In genomic region chr5:171845857-171846785, GRCh38 we compare ENCODE assay signal across 11 cellular contexts.
DNase-seq lines count a peak whose midpoint lies in the region; ATAC-seq and TF ChIP-seq lines count a peak whose summit lies in the region.
"Had no signal": no experiment of that assay in that cellular context is flagged by ENCODE, and none has a peak within 500 bp of the region (broad histone marks: within the 10 kb centered on the region; RNA-seq: fewer than 3 reads in every experiment).

No MANE protein-coding gene starts in this region.

- intact Hi-C loops in IMR-90 (cut with micrococcal nuclease), result loop anchor here (1.0 to 5.0 kb wide), 3 partner anchors 37 to 428 kb away; no protein-coding TSS in a partner anchor
- intact Hi-C loops in posterior vena cava (cut with DNase I), result loop anchor here in 1 of 2 donors (10.0 kb wide), 1 partner anchor 221 kb away; no protein-coding TSS in a partner anchor
- intact Hi-C loops in dorsolateral prefrontal cortex (cut with DNase I), result no loop called here

- no peak overlapping the region for H2BK15ac ChIP-seq in IMR-90 (ENCODE audit: low read depth, low read length)

- WGBS in IMR-90 (ENCODE audit: extremely low coverage in 2 of 2, insufficient read length in 1 of 2), 2 experiments, result 69% methylated on average over 3 of the region's 14 CpGs; no CpG with 5 or more reads in 1 of the 2 experiments
- WGBS in gastroesophageal sphincter (ENCODE audit: low coverage in 1 of 2), 2 donors, result 50 to 95% methylated on average over 1 to 4 of the region's 14 CpGs

- peaks cover 7% of the 10 kb centered on the region for H3K36me3 Mint-ChIP-seq in T-helper 17 cell (ENCODE audit: low read depth)

- no peak overlapping the region for H2BK20ac ChIP-seq in IMR-90 (ENCODE audit: low read depth, low read length)

- in situ Hi-C loops in IMR-90 (cut with MboI; ENCODE audit: low sequenced_read_pairs), result no loop called here

- 0 out of 2 replicates have a peak, but pooled peaks cover 2% of the 10 kb centered on the region for H3K9me1 ChIP-seq in IMR-90 (ENCODE audit: insufficient read depth, low read length)

- H3K4me1 Mint-ChIP-seq in T-helper 17 cell, result peaks cover 2% of the 10 kb centered on the region

- no peak overlapping the region for H2BK5ac ChIP-seq in IMR-90 (ENCODE audit: low read depth, low read length, poor library complexity, severe bottlenecking)

- CTCF ChIA-PET in IMR-90 (lab: Yijun Ruan, JAX), result interaction anchor here (2.4 kb wide), 1 partner anchor 427 kb away, joined by 11 read pairs; the partner anchor contains the start of gene FGF18

- H3K14ac ChIP-seq in IMR-90 (replicated peaks; ENCODE audit: low read depth, low read length), result no peak overlapping the region

- H3K4me3 Mint-ChIP-seq in T-helper 17 cell, result no peak overlapping the region
- H3K4me3 Mint-ChIP-seq: naive B cell had no signal

- peak overlapping the region; percentile 41 for H3K27ac Mint-ChIP-seq in T-helper 17 cell

- H2AK9ac ChIP-seq in IMR-90 (replicated peaks; ENCODE audit: low read depth, low read length, poor library complexity), result no peak overlapping the region

- H3K9ac ChIP-seq in IMR-90 (ENCODE audit: low read depth, low read length), result no peak overlapping the region
- H3K9ac ChIP-seq: KMS-11 had no signal

- DNase-seq in IMR-90 (peak; percentile 41), T-helper 17 cell (no peak), posterior vena cava (ENCODE audit: low spot score) (peak; percentile 87), dorsolateral prefrontal cortex (no peak)
- no peak for DNase-seq in stimulated activated naive CD8-positive, alpha-beta T cell treated with anti-CD3 and anti-CD28 coated beads, Interleukin-15, Interleukin-2, amounts not matched to agents 100 U/mL and 50 U/mL, for 24 hours
- DNase-seq: activated CD4-positive, alpha-beta T cell treated with anti-CD3 and anti-CD28 coated beads, Interleukin-2, amount 50 U/mL, for 4 hours; naive B cell; testis had no signal

- H3K56ac ChIP-seq in IMR-90 (ENCODE audit: extremely low read depth, insufficient read depth, low read length), result no peak overlapping the region

- H3K4me2 ChIP-seq in IMR-90 (ENCODE audit: low read depth, low read length), result no peak overlapping the region
- H3K4me2 ChIP-seq: KMS-11 had no signal

- H3K9me3 ChIP-seq in IMR-90 (ENCODE audit: control insufficient read depth, insufficient read depth, low read length), result no peaks in the 10 kb centered on the region
- no peaks in the 10 kb centered on the region for H3K9me3 ChIP-seq in T-helper 17 cell (ENCODE audit: control insufficient read depth, low read length, poor library complexity, severe bottlenecking)
- no peaks in the 10 kb centered on the region for H3K9me3 ChIP-seq in gastroesophageal sphincter
- H3K9me3 ChIP-seq: testis had no signal

- H3K4ac ChIP-seq in IMR-90 (ENCODE audit: low read depth, low read length), result no peak overlapping the region

- H3K4me1 ChIP-seq in IMR-90 (ENCODE audit: control insufficient read depth, insufficient read depth, low read length) (no peaks in the 10 kb centered on the region), gastroesophageal sphincter (no peaks in the 10 kb centered on the region)
- H3K4me1 ChIP-seq: testis had no signal

- no peaks in the 10 kb centered on the region for H3K27me3 Mint-ChIP-seq in T-helper 17 cell
- H3K27me3 Mint-ChIP-seq: naive B cell had no signal

- H4K20me1 ChIP-seq in IMR-90 (ENCODE audit: insufficient read depth, low read length), result no peaks in the 10 kb centered on the region

- H4K8ac ChIP-seq in IMR-90 (ENCODE audit: low read depth in 2 of 2, low read length in 2 of 2), result no peak overlapping the region

- no peak overlapping the region for H3K23ac ChIP-seq in IMR-90 (ENCODE audit: low read depth, low read length)

- TF ChIP-seq EP300 in gastroesophageal sphincter (IDR thresholded peaks at IDR 0.05), result no peak

- H2AK5ac ChIP-seq in IMR-90 (ENCODE audit: low read depth, low read length), result no peak overlapping the region

- no peak overlapping the region for H3K4me3 ChIP-seq in IMR-90 (ENCODE audit: insufficient read depth, low read depth, low read length)
- H3K4me3 ChIP-seq in gastroesophageal sphincter, result no peak overlapping the region
- no peak overlapping the region for H3K4me3 ChIP-seq in dorsolateral prefrontal cortex
- H3K4me3 ChIP-seq: testis had no signal

- TF ChIP-seq POLR2A in IMR-90 (IDR thresholded peaks at IDR 0.05; ENCODE audit: low read depth, low read length) (no peak), gastroesophageal sphincter (IDR thresholded peaks at IDR 0.05) (no peak)

- H3K27me3 ChIP-seq in IMR-90 (ENCODE audit: control insufficient read depth, insufficient read depth, low read length) (no peaks in the 10 kb centered on the region), gastroesophageal sphincter (no peaks in the 10 kb centered on the region), dorsolateral prefrontal cortex (no peaks in the 10 kb centered on the region)
- H3K27me3 ChIP-seq: testis had no signal

- TF ChIP-seq RAD21 in IMR-90 (IDR thresholded peaks at IDR 0.05; ENCODE audit: low read length), result peak; percentile 59

- BruUV-seq in IMR-90 (replicated peaks; lab: Mats Ljungman, UMichigan), result no TSS peak

- no peak overlapping the region for H4K5ac ChIP-seq in IMR-90 (ENCODE audit: low read depth, low read length)

- no peak overlapping the region for H2AFZ ChIP-seq in IMR-90 (replicated peaks; ENCODE audit: low read length, poor library complexity)

- TF ChIP-seq CTCF in IMR-90 (conservative IDR thresholded peaks at IDR 0.05; ENCODE audit: low read depth, low read length) (peak; percentile 38), gastroesophageal sphincter (IDR thresholded peaks at IDR 0.05) (peak in 1 of 4 experiments; percentile 10), dorsolateral prefrontal cortex (IDR thresholded peaks at IDR 0.05 in 54 of 56, conservative IDR thresholded peaks at IDR 0.05 in 2 of 56; ENCODE audit: low read depth in 1 of 56, partially characterized antibody in 56 of 56) (peak in 2 of 56 donors; percentile 10 to 15)

- POLR2A ChIA-PET in IMR-90 (lab: Charles Lee; ENCODE audit: unreplicated experiment), result no interaction called here

- H3K36me3 ChIP-seq in IMR-90 (ENCODE audit: control insufficient read depth, insufficient read depth, low read length) (no peaks in the 10 kb centered on the region), gastroesophageal sphincter (peaks cover 0 to 4% of the 10 kb centered on the region in 2 donors)

- no peak overlapping the region for H4K91ac ChIP-seq in IMR-90 (ENCODE audit: insufficient read depth, low read depth, low read length)

- ATAC-seq in IMR-90 (ENCODE audit: low read depth) (peak; percentile 57), T-helper 17 cell (no peak), gastroesophageal sphincter (peak; percentile 32), GM19467 (IDR thresholded peaks at IDR 0.05; ENCODE audit: unreplicated experiment) (no peak)
- no peak for ATAC-seq in stimulated activated naive CD8-positive, alpha-beta T cell treated with anti-CD3 and anti-CD28 coated beads, Interleukin-15, Interleukin-2, amounts not matched to agents 100 U/mL and 50 U/mL, for 24 hours

- H3K18ac ChIP-seq in IMR-90 (ENCODE audit: low read depth, low read length), result no peak overlapping the region

- H3K27ac ChIP-seq in IMR-90 (ENCODE audit: insufficient read depth, low read length) (no peak overlapping the region), gastroesophageal sphincter (no peak overlapping the region), dorsolateral prefrontal cortex (no peak overlapping the region)
- H3K27ac ChIP-seq: KMS-11, testis had no signal

- dilution Hi-C loops in IMR-90 (cut with HindIII; ENCODE audit: low sequenced_read_pairs, unreplicated experiment), result no loop called here

- no peaks in the 10 kb centered on the region for H3K79me1 ChIP-seq in IMR-90 (ENCODE audit: low read depth in 1 of 2, low read length in 2 of 2)

- H2BK120ac ChIP-seq in IMR-90 (ENCODE audit: low read depth, low read length), result no peak overlapping the region

TF ChIP-seq in IMR-90, 13 proteins besides CTCF, POLR2A, EP300 and RAD21:
- TF ChIP-seq USF2 (IDR thresholded peaks at IDR 0.05; ENCODE audit: low read depth, low read length) (no peak), SMC3 (IDR thresholded peaks at IDR 0.05; ENCODE audit: low read depth, low read length) (peak; percentile 42), CHD1 (IDR thresholded peaks at IDR 0.05; ENCODE audit: low read depth, low read length) (no peak), NFE2L2 (IDR thresholded peaks at IDR 0.05; ENCODE audit: low read depth, low read length) (no peak), MAFK (IDR thresholded peaks at IDR 0.05; ENCODE audit: low read depth, low read length) (no peak), FOS (IDR thresholded peaks at IDR 0.05; ENCODE audit: low read depth, low read length) (no peak)

Comparison
In these comparisons a context has a peak if more than half of its experiments do, and no peak if none do; other contexts are left out.
1. ATAC-seq: peak in IMR-90 (single experiment) and gastroesophageal sphincter (single experiment); none in T-helper 17 cell (single experiment), stimulated activated naive CD8-positive, alpha-beta T cell treated with anti-CD3 and anti-CD28 coated beads, Interleukin-15, Interleukin-2, amounts not matched to agents 100 U/mL and 50 U/mL, for 24 hours (single experiment) and GM19467 (single experiment).
2. DNase-seq: peak in IMR-90 (single experiment) and posterior vena cava (single experiment); none in T-helper 17 cell (0 of 3), stimulated activated naive CD8-positive, alpha-beta T cell treated with anti-CD3 and anti-CD28 coated beads, Interleukin-15, Interleukin-2, amounts not matched to agents 100 U/mL and 50 U/mL, for 24 hours (single experiment) and dorsolateral prefrontal cortex (0 of 10).